11 cellular contexts compared by ENCODE assay signal in the genomic region with DNA sequence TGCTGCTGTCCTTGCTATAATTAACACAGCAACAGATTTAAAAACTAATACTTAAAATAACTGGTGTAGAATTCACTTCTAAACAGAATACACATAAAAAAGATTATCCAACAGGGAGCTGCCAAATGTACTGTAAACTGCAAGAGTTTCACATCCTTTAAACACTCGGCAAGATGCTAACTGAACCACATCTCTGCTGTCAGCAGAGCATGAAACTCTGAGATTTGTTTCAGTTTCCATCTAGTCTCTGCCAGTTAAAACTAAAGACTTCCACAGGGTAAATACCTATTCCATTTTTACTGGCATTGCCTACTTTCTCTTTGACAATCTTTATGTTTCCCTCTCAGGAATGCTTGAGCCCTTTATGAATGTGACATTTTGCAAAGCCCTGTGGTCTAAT.
A peak's percentile ranks its signal among the peaks of the same experiment; 100 is the strongest.
DNase-seq lines count a peak whose midpoint lies in the region; ATAC-seq and TF ChIP-seq lines count a peak whose summit lies in the region.
"Had no signal": no experiment of that assay in that cellular context is flagged by ENCODE, and none has a peak within 500 bp of the region (broad histone marks: within the 10 kb centered on the region; RNA-seq: fewer than 3 reads in every experiment).

No MANE protein-coding gene starts in this region.

- H3K9me3 ChIP-seq in BLaER1 treated with 17β-estradiol and CSF1 and Interleukin-3, amounts not matched to agents 10 nM and 100 nM (replicated peaks in 1 of 11), result peaks cover 0 to 23% (median 14%) of the 10 kb centered on the region in 11 experiments; a peak in 18 of 22 replicates
- no peaks in the 10 kb centered on the region for H3K9me3 ChIP-seq in SU-DHL-6 (ENCODE audit: insufficient read depth, low read length)

- peaks cover 20 to 58% (median 48%) of the 10 kb centered on the region in 10 experiments for H3K4me1 ChIP-seq in BLaER1 treated with 17β-estradiol and CSF1 and Interleukin-3, amounts not matched to agents 10 nM and 100 nM

- no peaks in the 10 kb centered on the region for H4K20me1 ChIP-seq in BLaER1 treated with 17β-estradiol and CSF1 and Interleukin-3, amounts not matched to agents 10 nM and 100 nM
- H4K20me1 ChIP-seq in SU-DHL-6 (ENCODE audit: low read depth, low read length), result no peaks in the 10 kb centered on the region

- no peak overlapping the region for H2AFZ ChIP-seq in SU-DHL-6 (ENCODE audit: low read depth, low read length, severe bottlenecking)

- no peak for TF ChIP-seq CTCF in SU-DHL-6 (IDR thresholded peaks at IDR 0.05; ENCODE audit: insufficient read depth, low read length, poor library complexity, severe bottlenecking)

- H3K79me2 ChIP-seq in SU-DHL-6 (ENCODE audit: insufficient read depth, low read length), result no peaks in the 10 kb centered on the region

- peak; percentile 100 for ATAC-seq in GM19324 (IDR thresholded peaks at IDR 0.05; ENCODE audit: low FRiP score, unreplicated experiment)
- peak; percentile 99 for ATAC-seq in HG02981 (IDR thresholded peaks at IDR 0.05; ENCODE audit: unreplicated experiment)

- H3K4me2 ChIP-seq in BLaER1 treated with 17β-estradiol and CSF1 and Interleukin-3, amounts not matched to agents 10 nM and 100 nM, result peak overlapping the region; percentile 44 to 88 (median 69); a peak in 21 of 22 replicates
- peak overlapping the region; percentile 31 for H3K4me2 ChIP-seq in SU-DHL-6 (ENCODE audit: low read depth, low read length, poor library complexity, severe bottlenecking)

- DNase-seq in retina, result no peak
- DNase-seq in HK-2 (ENCODE audit: unreplicated experiment), result no peak
- DNase-seq in NCI-H2227 treated with DMSO at 0.1 percent for 48 hours (lab: John Stamatoyannopoulos, UW), result no peak
- no peak for DNase-seq in NCI-H1048 (lab: John Stamatoyannopoulos, UW)
- DNase-seq: brain microvascular endothelial cell; CD4-positive, alpha-beta T cell; KBM-7 had no signal

- no peaks in the 10 kb centered on the region for H3K27me3 ChIP-seq in BLaER1 treated with 17β-estradiol and CSF1 and Interleukin-3, amounts not matched to agents 10 nM and 100 nM
- H3K27me3 ChIP-seq in SU-DHL-6 (ENCODE audit: low read length), result no peaks in the 10 kb centered on the region
- H3K27me3 ChIP-seq: brain microvascular endothelial cell had no signal

- peak overlapping the region in 9 of 11 experiments; percentile 8 to 79 (median 68); a peak in 17 of 22 replicates for H3K27ac ChIP-seq in BLaER1 treated with 17β-estradiol and CSF1 and Interleukin-3, amounts not matched to agents 10 nM and 100 nM
- no peak overlapping the region for H3K27ac ChIP-seq in SU-DHL-6 (ENCODE audit: low read depth, low read length)
- H3K27ac ChIP-seq: brain microvascular endothelial cell had no signal

- peak overlapping the region in 1 of 10 experiments; percentile 16; a peak in 1 of 20 replicates for H3K4me3 ChIP-seq in BLaER1 treated with 17β-estradiol and CSF1 and Interleukin-3, amounts not matched to agents 10 nM and 100 nM
- no peak overlapping the region for H3K4me3 ChIP-seq in SU-DHL-6 (ENCODE audit: insufficient read depth, low read length, poor library complexity, severe bottlenecking)

- H3K9ac ChIP-seq in BLaER1 treated with 17β-estradiol and CSF1 and Interleukin-3, amounts not matched to agents 10 nM and 100 nM, result peak overlapping the region in 7 of 11 experiments; percentile 8 to 59 (median 38); a peak in 10 of 22 replicates
- H3K9ac ChIP-seq in SU-DHL-6 (ENCODE audit: low read length), result no peak overlapping the region

- H3F3A ChIP-seq in SU-DHL-6 (ENCODE audit: insufficient read depth), result no peaks in the 10 kb centered on the region

- H3K36me3 ChIP-seq in BLaER1 treated with 17β-estradiol and CSF1 and Interleukin-3, amounts not matched to agents 10 nM and 100 nM, result no peaks in the 10 kb centered on the region; a peak in 1 of 22 replicates
- H3K36me3 ChIP-seq in SU-DHL-6 (ENCODE audit: low read length), result no peaks in the 10 kb centered on the region
- H3K36me3 ChIP-seq: brain microvascular endothelial cell had no signal

- no peaks in the 10 kb centered on the region for H3K9me2 ChIP-seq in SU-DHL-6 (replicated peaks; ENCODE audit: insufficient read depth, low read length)
